8 cellular contexts compared by ENCODE assay signal in the genomic region with DNA sequence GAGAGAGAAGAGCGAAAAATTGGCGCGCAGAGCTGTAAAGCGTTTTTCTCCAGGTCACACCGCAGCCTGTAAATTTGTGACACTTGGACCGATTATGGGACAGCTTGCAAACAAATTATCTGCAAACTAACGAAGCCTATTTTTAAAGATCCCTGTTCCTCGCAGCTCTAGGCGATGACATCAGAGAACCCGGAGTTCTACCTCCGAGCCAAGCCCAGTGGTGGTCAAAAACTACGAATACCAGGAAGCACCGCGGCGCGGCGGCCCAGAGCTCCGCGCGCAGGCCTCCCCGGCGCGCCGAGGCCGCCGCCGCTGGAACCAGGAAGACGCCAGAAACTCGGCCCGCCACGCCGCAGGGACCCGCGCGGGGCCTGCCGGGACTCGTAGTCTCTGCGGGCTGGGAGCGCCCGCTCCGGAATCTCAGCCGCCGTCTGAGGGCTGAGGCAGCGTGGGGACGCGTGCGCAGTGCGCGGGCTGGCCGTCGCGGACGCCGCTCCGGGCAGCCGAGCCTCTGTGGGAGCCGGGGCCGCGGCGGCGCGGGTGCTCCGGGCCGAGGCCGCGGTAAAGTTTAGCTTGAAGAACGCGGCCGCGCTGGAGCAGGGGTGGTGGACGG. TPM values are rescaled to one million over a fixed set of nuclear protein-coding genes. Genes with fewer than 3 reads are reported as not detected.
DNase-seq lines count a peak whose midpoint lies in the region; ATAC-seq and TF ChIP-seq lines count a peak whose summit lies in the region.

A gene (plus strand): TSS at position 463 of the 613 bp plus-strand sequence. CDS start 18,493 bp downstream, outside the sequence.

- H3K4me3 ChIP-seq in HUES48 (ENCODE audit: low read depth, low read length) = peak within 1 kb of the TSS; percentile 79
- peak within 1 kb of the TSS; percentile 68 for H3K4me3 ChIP-seq in mucosa of descending colon

- peak; percentile 15 for TF ChIP-seq CTCF in mucosa of descending colon (IDR thresholded peaks at IDR 0.05)

- peaks cover 35% of the 10 kb centered on the region for H3K4me1 Mint-ChIP-seq in activated T-cell treated with anti-CD3 and anti-CD28 coated beads, Interleukin-2, amount 50 U/mL, for 4 hours (ENCODE audit: low read depth)

- H3K36me3 Mint-ChIP-seq in activated T-cell treated with anti-CD3 and anti-CD28 coated beads, Interleukin-2, amount 50 U/mL, for 4 hours (ENCODE audit: insufficient read depth) = peaks cover 6% of the 10 kb centered on the region

- DNase-seq in COLO829 (ENCODE audit: low spot score) = peak; percentile 75
- DNase-seq in OCI-M2 (lab: John Stamatoyannopoulos, UW; ENCODE audit: unreplicated experiment) = peak; percentile 55
- DNase-seq in activated T-cell treated with anti-CD3 and anti-CD28 coated beads, Interleukin-2, amount 50 U/mL, for 4 hours = peak; percentile 91
- DNase-seq in erythroblast (lab: John Stamatoyannopoulos, UW) = peak; percentile 81 to 88
- peak; percentile 95 to 97 (median 96) for DNase-seq in mucosa of descending colon
- DNase-seq in stimulated activated CD8-positive, alpha-beta memory T cell treated with anti-CD3 and anti-CD28 coated beads, Interleukin-2, amount 100 ng/mL, for 48 hours (ENCODE audit: low read depth in 2 of 2) = peak; percentile 89

- H3K27me3 Mint-ChIP-seq in activated T-cell treated with anti-CD3 and anti-CD28 coated beads, Interleukin-2, amount 50 U/mL, for 4 hours (ENCODE audit: low read depth) = peaks cover 20% of the 10 kb centered on the region

- TF ChIP-seq POLR2A in erythroblast (IDR thresholded peaks at IDR 0.05; ENCODE audit: low read length) = no peak

- peak; percentile 81 for ATAC-seq in GM21447 (IDR thresholded peaks at IDR 0.05; ENCODE audit: unreplicated experiment)
- ATAC-seq in activated T-cell treated with anti-CD3 and anti-CD28 coated beads, Interleukin-2, amount 50 U/mL, for 4 hours = peak; percentile 91 to 93
- peak; percentile 95 for ATAC-seq in mucosa of descending colon

- H3K36me3 ChIP-seq in HUES48 (ENCODE audit: control insufficient read depth, insufficient read depth, low read length) = 0 out of 2 replicates have a peak, but pooled peaks cover 6% of the 10 kb centered on the region
- no peaks in the 10 kb centered on the region for H3K36me3 ChIP-seq in mucosa of descending colon (ENCODE audit: low read depth)

- peaks cover 11% of the 10 kb centered on the region for H3K27me3 ChIP-seq in HUES48 (ENCODE audit: control insufficient read depth, insufficient read depth, low read length)

- H3K4me1 ChIP-seq in HUES48 (ENCODE audit: control insufficient read depth, insufficient read depth, low read length) = peaks cover 23% of the 10 kb centered on the region
- no peaks in the 10 kb centered on the region for H3K4me1 ChIP-seq in mucosa of descending colon (ENCODE audit: low read depth)

- peak within 1 kb of the TSS; percentile 71 for H3K27ac ChIP-seq in HUES48 (ENCODE audit: low read depth, low read length)

- peak within 1 kb of the TSS; percentile 64 for H3K9ac ChIP-seq in HUES48 (ENCODE audit: low read depth, low read length)

- H3K4me3 Mint-ChIP-seq in activated T-cell treated with anti-CD3 and anti-CD28 coated beads, Interleukin-2, amount 50 U/mL, for 4 hours = peak within 1 kb of the TSS; percentile 95

- H3K9me3 ChIP-seq in HUES48 (ENCODE audit: control insufficient read depth, insufficient read depth, low read length) = no peaks in the 10 kb centered on the region
- H3K9me3 ChIP-seq in mucosa of descending colon = no peaks in the 10 kb centered on the region

- no peaks in the 10 kb centered on the region for H3K9me3 Mint-ChIP-seq in activated T-cell treated with anti-CD3 and anti-CD28 coated beads, Interleukin-2, amount 50 U/mL, for 4 hours

- intact Hi-C loops in mucosa of descending colon (cut with DNase I, micrococcal nuclease) = no loop called here

RNA-seq across cellular contexts. Expression of the gene that starts here (rescaled TPM):
- 10 to 100 TPM; 11.0 to 14.0 (median 12.5) TPM for total RNA-seq in activated T-cell treated with anti-CD3 and anti-CD28 coated beads, Interleukin-2, amount 50 U/mL, for 4 hours
- 10 to 100 TPM; 39.1 to 55.0 (median 41.2) TPM for total RNA-seq in mucosa of descending colon

Comparison
In these comparisons a context has a peak if more than half of its experiments do, and no peak if none do; other contexts are left out.
1. Peak in every context shown above with its lines: DNase-seq, ATAC-seq, H3K4me3 ChIP-seq and H3K27ac ChIP-seq.